ENCODE assay signal across 7 cellular contexts in the genomic region with DNA sequence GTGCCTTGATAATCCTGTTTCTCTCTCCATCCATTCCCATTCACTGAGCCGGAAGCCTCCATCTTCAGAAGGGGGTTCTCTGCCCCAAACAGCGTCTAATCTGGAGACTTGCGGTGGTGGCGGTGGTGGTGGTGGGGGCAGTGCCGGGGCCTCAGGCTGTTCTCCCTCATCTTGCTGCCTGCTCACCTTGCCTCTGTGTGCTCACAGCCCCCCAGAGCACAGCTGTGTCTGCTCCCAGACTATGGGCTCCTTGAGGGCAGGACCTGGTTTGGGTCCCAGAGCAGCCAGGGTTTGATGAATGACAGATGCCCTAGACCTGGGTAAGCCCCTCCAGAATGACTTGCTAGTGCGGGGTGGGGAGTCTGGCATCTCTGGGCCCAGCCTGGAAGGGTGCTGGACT. TPM values are rescaled to one million over a fixed set of nuclear protein-coding genes. Genes with fewer than 3 reads are reported as not detected.
DNase-seq lines count a peak whose midpoint lies in the region; ATAC-seq and TF ChIP-seq lines count a peak whose summit lies in the region.

No MANE protein-coding gene starts in this region.

- no peaks in the 10 kb centered on the region for H3K9me2 ChIP-seq in Loucy (replicated peaks; ENCODE audit: low read depth, low read length)

- H3K27ac ChIP-seq in CD8-positive, alpha-beta T cell (ENCODE audit: low read depth, low read length), result peak overlapping the region; percentile 81
- H3K27ac ChIP-seq in colonic mucosa (peak overlapping the region; percentile 63), adrenal gland (peak overlapping the region in 1 of 5 donors; percentile 68)

- no peaks in the 10 kb centered on the region for H3K27me3 ChIP-seq in CD8-positive, alpha-beta T cell (ENCODE audit: insufficient read depth, low read length)
- H3K27me3 ChIP-seq in Loucy (ENCODE audit: insufficient read depth, low read length, poor library complexity, severe bottlenecking), result no peaks in the 10 kb centered on the region
- H3K27me3 ChIP-seq in colonic mucosa, result no peaks in the 10 kb centered on the region
- H3K27me3 ChIP-seq in adrenal gland, result no peaks in the 10 kb centered on the region

- H3K9me3 ChIP-seq in CD8-positive, alpha-beta T cell (ENCODE audit: low read length), result no peaks in the 10 kb centered on the region
- no peaks in the 10 kb centered on the region for H3K9me3 ChIP-seq in Loucy (ENCODE audit: insufficient read depth, low read depth, low read length)
- no peaks in the 10 kb centered on the region for H3K9me3 ChIP-seq in colonic mucosa
- H3K9me3 ChIP-seq in adrenal gland (replicated peaks in 1 of 3), result no peaks in the 10 kb centered on the region

- 80 to 100% (median 97%) methylated on average over 1 to 6 of the region's 6 CpGs for WGBS in adrenal gland, 4 donors

- H3K27me3 Mint-ChIP-seq in CD8-positive, alpha-beta T cell (ENCODE audit: low read depth), result no peaks in the 10 kb centered on the region

- H3K79me2 ChIP-seq in Loucy (ENCODE audit: insufficient read depth, low read length), result peaks cover 23% of the 10 kb centered on the region

- no peaks in the 10 kb centered on the region for H4K20me1 ChIP-seq in Loucy (ENCODE audit: insufficient read depth, low read length, poor library complexity, severe bottlenecking)

- H2AFZ ChIP-seq in Loucy (ENCODE audit: low read length), result peak overlapping the region; percentile 81; the same call in 1 of the 2 replicates

- H3F3A ChIP-seq in Loucy (ENCODE audit: low read depth), result no peaks in the 10 kb centered on the region

- H3K4me3 ChIP-seq in CD8-positive, alpha-beta T cell (ENCODE audit: low read depth, low read length), result peak overlapping the region; percentile 87
- peak overlapping the region; percentile 81 for H3K4me3 ChIP-seq in Loucy (ENCODE audit: low read length, poor library complexity, severe bottlenecking)
- H3K4me3 ChIP-seq in colonic mucosa, result no peak overlapping the region
- no peak overlapping the region for H3K4me3 ChIP-seq in adrenal gland

- peak overlapping the region; percentile 90 for H3K4me3 Mint-ChIP-seq in CD8-positive, alpha-beta T cell

- TF ChIP-seq CTCF in CD8-positive, alpha-beta T cell (IDR thresholded peaks at IDR 0.05), result no peak
- TF ChIP-seq CTCF in Loucy (conservative IDR thresholded peaks at IDR 0.05; ENCODE audit: low read length) (no peak), colonic mucosa (IDR thresholded peaks at IDR 0.05) (no peak), adrenal gland (IDR thresholded peaks at IDR 0.05) (no peak)

- H3K27ac Mint-ChIP-seq in CD8-positive, alpha-beta T cell, result peak overlapping the region; percentile 97

- peaks cover 20% of the 10 kb centered on the region for H3K36me3 Mint-ChIP-seq in CD8-positive, alpha-beta T cell

- peak; percentile 20 for ATAC-seq in CD8-positive, alpha-beta T cell
- no peak for ATAC-seq in sciatic nerve

- no peak for TF ChIP-seq POLR2A in adrenal gland (IDR thresholded peaks at IDR 0.05)

- peaks cover 57% of the 10 kb centered on the region for H3K4me1 Mint-ChIP-seq in CD8-positive, alpha-beta T cell (ENCODE audit: low read depth)

- H3K9ac ChIP-seq in Loucy (ENCODE audit: low read depth, low read length, poor library complexity, severe bottlenecking) (peak overlapping the region; percentile 75), colonic mucosa (ENCODE audit: low read depth in 2 of 2, low read length in 2 of 2) (no peak overlapping the region)

- H3K9me3 Mint-ChIP-seq in CD8-positive, alpha-beta T cell, result no peaks in the 10 kb centered on the region

- peaks cover 56% of the 10 kb centered on the region for H3K4me1 ChIP-seq in CD8-positive, alpha-beta T cell (ENCODE audit: insufficient read depth, low read length)
- H3K4me1 ChIP-seq in Loucy (ENCODE audit: insufficient read depth, low read length, poor library complexity, severe bottlenecking), result peaks cover 55% of the 10 kb centered on the region
- H3K4me1 ChIP-seq in colonic mucosa, result no peaks in the 10 kb centered on the region
- H3K4me1 ChIP-seq in adrenal gland (replicated peaks in 1 of 2), result peaks cover 0 to 3% of the 10 kb centered on the region in 2 donors

- H3K4me2 ChIP-seq in Loucy (ENCODE audit: low read depth, low read length, poor library complexity, severe bottlenecking), result peak overlapping the region; percentile 84

- intact Hi-C loops in CD8-positive, alpha-beta T cell (cut with DNase I, micrococcal nuclease), result loop anchor here (2.0 to 10.0 kb wide), 5 partner anchors 18 to 426 kb away; partner anchors contain the start of genes HMG20A (in 1 of the 2), PEAK1 (in 1 of the 2) and SCAPER (in 1 of the 2)
- intact Hi-C loops in colonic mucosa (cut with DNase I) (no loop called here), sciatic nerve (cut with DNase I) (no loop called here), adrenal gland (cut with DNase I) (no loop called here)

- DNase-seq in CD8-positive, alpha-beta T cell, result no peak
- DNase-seq in colonic mucosa (no peak), sciatic nerve (ENCODE audit: low spot score) (peak; percentile 51), NCI-H2196 (lab: John Stamatoyannopoulos, UW; ENCODE audit: unreplicated experiment) (no peak), adrenal gland (no peak), NCI-H146 treated with DMSO at 0.1 percent for 48 hours (lab: John Stamatoyannopoulos, UW; ENCODE audit: unreplicated experiment) (no peak)

- POLR2A ChIA-PET in CD8-positive, alpha-beta T cell (lab: Charles Lee), result interaction anchor here (0.9 to 3.7 kb wide), 15 partner anchors 10 to 89 kb away, joined by 3 to 33 read pairs (median 9); partner anchors contain the start of genes RCN2 and SCAPER

- no peaks in the 10 kb centered on the region for H3K36me3 ChIP-seq in CD8-positive, alpha-beta T cell (ENCODE audit: insufficient read depth, low read length)
- H3K36me3 ChIP-seq in Loucy (ENCODE audit: insufficient read depth, low read length) (no peaks in the 10 kb centered on the region), colonic mucosa (no peaks in the 10 kb centered on the region), adrenal gland (replicated peaks in 1 of 2) (no peaks in the 10 kb centered on the region)

- CTCF ChIA-PET in CD8-positive, alpha-beta T cell (lab: Charles Lee), result interaction anchor here (0.8 to 8.1 kb wide), 5 partner anchors 12 to 28 kb away, joined by 3 to 76 read pairs (median 19); no protein-coding TSS in a partner anchor

RNA-seq across cellular contexts. Expression of gene PSTPIP1, which starts 0.4 kb away (rescaled TPM):
- total RNA-seq in CD8-positive, alpha-beta T cell, result 10 to 100 TPM; 86.7 to 88.0 TPM
- total RNA-seq in colonic mucosa (1 to 10 TPM; 3.7 to 4.2 TPM), sciatic nerve (17.7 TPM), adrenal gland (10 to 100 TPM in 5 of 8 donors, 1 to 10 TPM in 3; 8.6 to 15.3 (median 10.7) TPM)
- polyA plus RNA-seq in adrenal gland, result 10 to 100 TPM in 2 of 3 donors, 1 to 10 TPM in 1; 1.4 to 31.5 (median 16.7) TPM

Comparison
In these comparisons a context has a peak if more than half of its experiments do, and no peak if none do; other contexts are left out.
1. H3K4me3 ChIP-seq: peak in CD8-positive, alpha-beta T cell (single experiment) and Loucy (single experiment); none in colonic mucosa (single experiment) and adrenal gland (0 of 4).
2. intact Hi-C loops: an anchor here in CD8-positive, alpha-beta T cell (2.0 to 10.0 kb wide); none called in colonic mucosa, sciatic nerve and adrenal gland.